ENCODE assay signal across 11 cellular contexts in the genomic region with DNA sequence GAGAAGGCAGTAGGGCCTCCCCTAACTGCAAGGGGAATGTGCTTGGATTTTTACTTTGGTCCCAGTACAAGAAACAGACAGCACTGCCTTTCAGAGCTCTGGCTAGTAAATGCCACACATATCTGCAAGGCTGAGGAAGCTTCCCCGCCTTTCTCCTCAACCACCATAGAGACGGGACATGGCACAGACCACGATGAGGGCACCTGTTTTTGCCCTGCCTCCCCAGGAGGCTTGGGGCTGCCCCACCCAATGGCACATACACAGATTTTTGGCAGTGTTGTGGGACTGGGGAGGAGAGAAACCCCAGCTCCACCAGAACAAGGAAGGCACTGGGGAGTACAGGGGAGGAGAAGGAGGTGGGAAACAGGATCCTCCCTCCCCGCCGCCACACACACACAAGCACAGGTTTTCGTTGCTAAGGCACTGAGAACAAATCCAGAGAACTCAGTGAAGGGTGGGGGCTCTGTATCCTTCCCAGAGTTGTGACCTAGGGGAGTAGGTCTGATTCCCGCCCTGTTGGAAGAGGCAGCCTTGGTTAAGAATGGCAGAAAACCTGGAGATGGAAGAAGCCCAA. TPM values are rescaled to one million over a fixed set of nuclear protein-coding genes. Genes with fewer than 3 reads are reported as not detected.
A peak's percentile ranks its signal among the peaks of the same experiment; 100 is the strongest.
DNase-seq lines count a peak whose midpoint lies in the region; ATAC-seq and TF ChIP-seq lines count a peak whose summit lies in the region.
"Had no signal": no experiment of that assay in that cellular context is flagged by ENCODE, and none has a peak within 500 bp of the region (broad histone marks: within the 10 kb centered on the region; RNA-seq: fewer than 3 reads in every experiment).

No MANE protein-coding gene starts in this region.

- no peak overlapping the region for H2BK120ac ChIP-seq in H9 (ENCODE audit: low read depth, low read length, poor library complexity, severe bottlenecking)

- intact Hi-C loops in left lung (cut with DNase I) = no loop called here

- H3K27me3 ChIP-seq in H9 (ENCODE audit: insufficient read depth, low read length) (no peaks in the 10 kb centered on the region), adipocyte (replicated peaks; ENCODE audit: control insufficient read depth, insufficient read depth, low read length) (no peaks in the 10 kb centered on the region), left lung (no peaks in the 10 kb centered on the region), skeletal muscle tissue (ENCODE audit: control insufficient read depth in 3 of 3, insufficient read depth in 3 of 3, low read length in 3 of 3) (no peaks in the 10 kb centered on the region)

- H3K4me3 ChIP-seq in adipocyte (ENCODE audit: low read length) = no peak overlapping the region
- no peak overlapping the region for H3K4me3 ChIP-seq in left lung
- H3K4me3 ChIP-seq in skeletal muscle tissue (ENCODE audit: low read length in 3 of 3) = no peak overlapping the region

- no peak overlapping the region for H3K4ac ChIP-seq in H9 (ENCODE audit: low read depth, low read length)

- no peak overlapping the region for H4K8ac ChIP-seq in H9 (replicated peaks; ENCODE audit: insufficient read length, low read depth, low read length)

- H3K9ac ChIP-seq in H9 (ENCODE audit: extremely low read depth, insufficient read length, low read length) = no peak overlapping the region
- H3K9ac ChIP-seq in adipocyte (ENCODE audit: low read length) = peak overlapping the region; percentile 20
- H3K9ac ChIP-seq in skeletal muscle tissue (ENCODE audit: low read depth in 1 of 3, low read length in 3 of 3) = peak overlapping the region in 2 of 3 donors; percentile 3 to 25

- peak overlapping the region; percentile 56 to 85 (median 85) for H3K27ac Mint-ChIP-seq in H9

- H3K79me2 ChIP-seq in H9 (ENCODE audit: insufficient read depth, low read length) = no peaks in the 10 kb centered on the region

- no peaks in the 10 kb centered on the region for H3K9me3 Mint-ChIP-seq in H9

- H2BK15ac ChIP-seq in H9 (ENCODE audit: low read depth, low read length) = no peak overlapping the region

- H3K4me1 Mint-ChIP-seq in H9 = peaks cover 27 to 55% of the 10 kb centered on the region in 2 experiments

- no peak overlapping the region for H2BK5ac ChIP-seq in H9 (ENCODE audit: insufficient read length, low read length)

- no peaks in the 10 kb centered on the region for H3K23me2 ChIP-seq in H9 (ENCODE audit: insufficient read length, low read depth, low read length, poor library complexity, severe bottlenecking)

- H4K91ac ChIP-seq in H9 (ENCODE audit: insufficient read length, low read depth, low read length) = no peak overlapping the region

- no peak overlapping the region for H3K18ac ChIP-seq in H9 (ENCODE audit: insufficient read length, low read depth, low read length)

- no peak for DNase-seq in H9
- no peak for DNase-seq in adipocyte (ENCODE audit: low read depth)
- DNase-seq in left lung = no peak
- no peak for DNase-seq in KG1 (lab: John Stamatoyannopoulos, UW)
- DNase-seq in mucosa of gallbladder (ENCODE audit: low spot score) = no peak
- DNase-seq: cerebellar nuclear complex had no signal

- no peak overlapping the region for H3T11ph ChIP-seq in H9 (ENCODE audit: low read length)

- H2BK12ac ChIP-seq in H9 (ENCODE audit: insufficient read length, low read depth, low read length) = no peak overlapping the region

- no peaks in the 10 kb centered on the region for H3K27me3 Mint-ChIP-seq in H9 (ENCODE audit: low read depth)

- H3K36me3 Mint-ChIP-seq in H9 (ENCODE audit: insufficient read depth in 1 of 3, low read depth in 3 of 3) = peaks cover 11 to 47% (median 45%) of the 10 kb centered on the region in 3 experiments; a peak in 6 of 7 replicates

- H3K4me2 ChIP-seq in H9 (ENCODE audit: insufficient read depth, insufficient read length, low read length) = no peak overlapping the region

- H3K9me3 ChIP-seq in H9 (ENCODE audit: control insufficient read depth, low read depth, low read length) (no peaks in the 10 kb centered on the region), adipocyte (ENCODE audit: control insufficient read depth, low read length) (no peaks in the 10 kb centered on the region), left lung (no peaks in the 10 kb centered on the region), skeletal muscle tissue (ENCODE audit: control insufficient read depth in 3 of 3, low read length in 3 of 3) (no peaks in the 10 kb centered on the region)

- H3K36me3 ChIP-seq in adipocyte (ENCODE audit: control insufficient read depth, insufficient read depth, low read length, severe bottlenecking) (peaks cover 54% of the 10 kb centered on the region), left lung (peaks cover 0 to 70% of the 10 kb centered on the region in 2 donors), skeletal muscle tissue (ENCODE audit: control insufficient read depth in 3 of 3, insufficient read depth in 3 of 3, low read length in 3 of 3) (peaks cover 26 to 37% (median 34%) of the 10 kb centered on the region in 3 donors)

- no peak for ATAC-seq in left lung
- no peak for ATAC-seq in GM21619 (IDR thresholded peaks at IDR 0.05; ENCODE audit: unreplicated experiment)
- no peak for ATAC-seq in HG03342 (IDR thresholded peaks at IDR 0.05; ENCODE audit: unreplicated experiment)
- ATAC-seq: SK-N-SH treated with all-trans-retinoic acid at 6 μM for 48 hours had no signal

- no peaks in the 10 kb centered on the region for H4K20me1 ChIP-seq in H9 (ENCODE audit: control insufficient read depth, insufficient read depth, insufficient read length)

- no peaks in the 10 kb centered on the region for H3K79me1 ChIP-seq in H9 (ENCODE audit: insufficient read depth, low read depth, low read length, poor library complexity, severe bottlenecking)

- H3K56ac ChIP-seq in H9 (ENCODE audit: insufficient read length, low read depth, low read length) = no peak overlapping the region

- no peak overlapping the region for H4K5ac ChIP-seq in H9 (ENCODE audit: insufficient read length, low read depth, low read length)

- H3K4me1 ChIP-seq in H9 (ENCODE audit: insufficient read depth, low read length) (no peaks in the 10 kb centered on the region; the same call in 1 of the 2 replicates), adipocyte (ENCODE audit: control insufficient read depth, insufficient read depth, low read length) (peaks cover 56% of the 10 kb centered on the region), left lung (peaks cover 10 to 74% of the 10 kb centered on the region in 2 donors), skeletal muscle tissue (ENCODE audit: control insufficient read depth in 3 of 3, insufficient read depth in 3 of 3, low read length in 3 of 3) (peaks cover 33 to 42% (median 34%) of the 10 kb centered on the region in 3 donors)

- TF ChIP-seq CTCF in H9 (conservative IDR thresholded peaks at IDR 0.05) (no peak), left lung (IDR thresholded peaks at IDR 0.05) (no peak)

- H2AK5ac ChIP-seq in H9 (ENCODE audit: insufficient read length, low read length) = no peak overlapping the region

- H2AFZ ChIP-seq in H9 (ENCODE audit: low read length) = no peak overlapping the region

- H3K14ac ChIP-seq in H9 (ENCODE audit: insufficient read depth, low read length) = no peak overlapping the region

- H3K23ac ChIP-seq in H9 (ENCODE audit: insufficient read length, low read depth, low read length) = no peak overlapping the region

- peak overlapping the region in 1 of 2 experiments; percentile 7; a peak in 2 of 5 replicates for H3K4me3 Mint-ChIP-seq in H9

- H2BK20ac ChIP-seq in H9 (ENCODE audit: low read depth, low read length, poor library complexity, severe bottlenecking) = no peak overlapping the region

- H3K27ac ChIP-seq in H9 (ENCODE audit: insufficient read length, low read depth, low read length) (no peak overlapping the region), left lung (peak overlapping the region; percentile 19 to 55), skeletal muscle tissue (ENCODE audit: low read depth, low read length) (peak overlapping the region; percentile 39)

- WGBS in H9 (ENCODE audit: extremely low coverage, insufficient read length, low lambda C conversion rate) = no CpG with 5 or more reads among the region's 7 CpGs

RNA-seq across cellular contexts. Expression of gene VAT1, which starts 7.2 kb away (rescaled TPM):
- 262 and 274 TPM in 2 replicates for total RNA-seq in H9 (2021)
- total RNA-seq in left lung = 100 to 1,000 TPM; 228 to 257 TPM
- total RNA-seq in skeletal muscle tissue = 40.2 TPM
- 122 TPM for total RNA-seq in mucosa of gallbladder

RNA-seq across cellular contexts. Expression of gene IFI35, which starts 8.4 kb away (rescaled TPM):
- total RNA-seq in H9 (2021) (3.1 and 4.2 TPM in 2 replicates), left lung (10 to 100 TPM; 39.0 to 41.5 TPM), skeletal muscle tissue (11.5 TPM), mucosa of gallbladder (27.0 TPM)

RNA-seq across cellular contexts. Expression of gene RND2, which starts 10.0 kb away (rescaled TPM):
- 47.8 and 50.7 TPM in 2 replicates for total RNA-seq in H9 (2021)
- total RNA-seq in left lung = 1 to 10 TPM in 1 of 2 donors, under 1 TPM in 1; 0.73 to 1.2 TPM
- total RNA-seq in skeletal muscle tissue = under 0.01 TPM
- total RNA-seq in mucosa of gallbladder = 2.8 TPM
- total RNA-seq: NCI-H460 had no signal

RNA-seq across cellular contexts. Expression of gene RPL27, which starts 16.8 kb away (rescaled TPM):
- total RNA-seq in H9 (2021) (1,514 and 1,552 TPM in 2 replicates), left lung (100 to 1,000 TPM; 842 to 909 TPM), skeletal muscle tissue (1,695 TPM), mucosa of gallbladder (611 TPM)

RNA-seq across cellular contexts. Expression of gene RUNDC1, which starts 34.7 kb away (rescaled TPM):
- total RNA-seq in H9 (2021) (18.3 and 18.8 TPM in 2 replicates), left lung (10 to 100 TPM; 14.9 to 16.9 TPM), skeletal muscle tissue (6.8 TPM), mucosa of gallbladder (26.0 TPM)

Comparison
In these comparisons a context has a peak if more than half of its experiments do, and no peak if none do; other contexts are left out.
1. RNA of gene RND2, which starts 10.0 kb away (total RNA-seq): 47.8 to 50.7 TPM in H9; 2.8 TPM in mucosa of gallbladder (single experiment), 0.73 to 1.2 TPM in left lung and under 0.01 TPM in skeletal muscle tissue (single experiment); every median in the first group is over 10 times any median in the second.